ENCODE assay signal across 1 cellular context in the genomic region with DNA sequence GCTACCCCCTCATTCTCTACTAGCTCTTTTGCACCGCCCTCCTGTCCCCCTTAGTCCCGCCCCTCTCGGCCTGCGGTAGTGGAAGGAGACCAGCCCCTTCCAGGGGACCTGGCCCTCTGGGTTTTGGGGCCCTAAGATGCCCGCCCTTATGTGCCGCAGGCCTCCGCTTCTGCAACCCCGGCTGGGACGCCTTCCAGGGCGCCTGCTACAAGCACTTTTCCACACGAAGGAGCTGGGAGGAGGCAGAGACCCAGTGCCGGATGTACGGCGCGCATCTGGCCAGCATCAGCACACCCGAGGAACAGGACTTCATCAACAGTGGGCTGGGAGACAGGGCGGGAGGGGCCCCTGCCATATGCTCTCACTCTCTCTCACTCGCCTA.
A peak's percentile ranks its signal among the peaks of the same experiment; 100 is the strongest.
TF ChIP-seq lines count a peak whose summit lies in the region.

No MANE protein-coding gene starts in this region.

TF ChIP-seq in HepG2, 621 proteins besides CTCF, POLR2A, EP300 and RAD21:
- TF ChIP-seq RBFOX2 (IDR thresholded peaks at IDR 0.05; ENCODE audit: low read depth, low read length), result peak; percentile 61
- TF ChIP-seq, protein P1, sequence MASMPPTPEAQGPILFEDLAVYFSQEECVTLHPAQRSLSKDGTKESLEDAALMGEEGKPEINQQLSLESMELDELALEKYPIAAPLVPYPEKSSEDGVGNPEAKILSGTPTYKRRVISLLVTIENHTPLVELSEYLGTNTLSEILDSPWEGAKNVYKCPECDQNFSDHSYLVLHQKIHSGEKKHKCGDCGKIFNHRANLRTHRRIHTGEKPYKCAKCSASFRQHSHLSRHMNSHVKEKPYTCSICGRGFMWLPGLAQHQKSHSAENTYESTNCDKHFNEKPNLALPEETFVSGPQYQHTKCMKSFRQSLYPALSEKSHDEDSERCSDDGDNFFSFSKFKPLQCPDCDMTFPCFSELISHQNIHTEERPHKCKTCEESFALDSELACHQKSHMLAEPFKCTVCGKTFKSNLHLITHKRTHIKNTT (CRISPR knock-in tag; IDR thresholded peaks at IDR 0.05), result no peak
TF ChIP-seq in HepG2: peak in this region for 1.
